ENCODE assay signal across 11 cellular contexts in the genomic region with DNA sequence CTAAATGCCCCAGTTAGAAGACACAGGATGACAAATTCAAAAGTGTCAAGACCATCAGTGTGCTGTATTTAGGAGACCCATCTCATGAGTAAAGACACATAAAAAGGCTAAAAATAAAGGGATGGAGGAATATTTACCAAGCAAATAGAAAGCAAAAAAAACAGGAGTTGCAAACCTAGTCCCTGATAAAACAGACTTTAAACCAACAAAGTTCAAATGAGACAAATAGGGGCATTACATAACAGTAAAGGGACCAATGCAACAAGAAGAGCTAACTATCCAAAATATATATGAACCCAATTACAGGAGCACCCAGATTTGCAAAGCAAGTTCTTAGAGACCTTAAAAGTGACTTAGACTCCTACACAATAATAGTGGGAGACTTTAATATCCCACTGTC.
"Had no signal": no experiment of that assay in that cellular context is flagged by ENCODE, and none has a peak within 500 bp of the region (broad histone marks: within the 10 kb centered on the region; RNA-seq: fewer than 3 reads in every experiment).

No MANE protein-coding gene starts in this region.

- ATAC-seq: GM23338, HCT116 had no signal

- H3K36me3 ChIP-seq: HAP-1 had no signal

- H3K4me2 ChIP-seq: GM23338 had no signal

- DNase-seq: GM23248, GOT3, H7, H9, HCEC 1CT, HFFc6 had no signal

- H3K4me1 ChIP-seq: HAP-1 had no signal

- H3K27ac ChIP-seq: GM23248 had no signal

- H3K9ac ChIP-seq: GM23248 had no signal

- H2AFZ ChIP-seq: GM23248 had no signal

- H3K4me3 ChIP-seq: GM23248, GM23338, HAP-1 had no signal

- H3K9me3 ChIP-seq: HAP-1 had no signal

- FAIRE-seq: H1, H54 had no signal
